In the genomic region with DNA sequence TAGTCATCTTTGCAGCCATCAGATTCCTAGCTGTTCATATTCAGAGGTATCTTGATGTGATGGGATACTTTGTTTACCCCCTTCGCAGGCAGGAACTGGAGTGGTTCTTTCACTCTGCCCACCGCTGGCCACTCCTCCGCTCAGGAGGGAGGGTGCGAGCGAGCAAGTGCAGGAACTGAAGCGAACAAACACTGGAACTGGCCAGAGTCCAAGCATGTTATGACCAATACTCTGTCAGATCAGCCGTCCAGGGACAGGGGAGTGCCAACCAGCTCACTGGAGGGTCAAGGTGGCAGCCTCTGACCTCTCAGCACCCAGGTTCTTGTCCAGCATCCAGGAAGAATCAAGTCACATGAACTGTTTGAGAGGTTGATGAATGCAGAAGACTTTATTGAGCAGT, we compare ENCODE assay signal across 16 cellular contexts. TPM values are rescaled to one million over a fixed set of nuclear protein-coding genes. Genes with fewer than 3 reads are reported as not detected.
DNase-seq lines count a peak whose midpoint lies in the region; ATAC-seq and TF ChIP-seq lines count a peak whose summit lies in the region.
"Had no signal": no experiment of that assay in that cellular context is flagged by ENCODE, and none has a peak within 500 bp of the region (broad histone marks: within the 10 kb centered on the region; RNA-seq: fewer than 3 reads in every experiment).

No MANE protein-coding gene starts in this region.

- H3K4me3 ChIP-seq in adrenal gland = no peak overlapping the region
- no peak overlapping the region for H3K4me3 ChIP-seq in left lung
- H3K4me3 ChIP-seq in upper lobe of left lung = peak overlapping the region in 2 of 4 donors; percentile 2 to 4
- H3K4me3 ChIP-seq: coronary artery, SK-N-MC had no signal

- H3K9me3 Mint-ChIP-seq in activated CD4-positive, alpha-beta T cell treated with anti-CD3 and anti-CD28 coated beads, Interleukin-2, amount 10 ng/mL, durations not matched to agents 24 days and 14 days = no peaks in the 10 kb centered on the region
- no peaks in the 10 kb centered on the region for H3K9me3 Mint-ChIP-seq in osteocyte (ENCODE audit: unreplicated experiment)
- H3K9me3 Mint-ChIP-seq: CD4-positive, alpha-beta T cell; natural killer cell had no signal

- H3K27me3 Mint-ChIP-seq in activated CD4-positive, alpha-beta T cell treated with anti-CD3 and anti-CD28 coated beads, Interleukin-2, amount 10 ng/mL, durations not matched to agents 24 days and 14 days = peaks cover 4% of the 10 kb centered on the region
- H3K27me3 Mint-ChIP-seq in osteocyte (ENCODE audit: unreplicated experiment) = peaks cover 5% of the 10 kb centered on the region
- H3K27me3 Mint-ChIP-seq: CD4-positive, alpha-beta T cell had no signal

- peak; percentile 49 for DNase-seq in activated CD4-positive, alpha-beta T cell treated with anti-CD3 and anti-CD28 coated beads, Interleukin-2, amount 10 ng/mL, durations not matched to agents 24 days and 14 days
- DNase-seq in activated CD4-positive, alpha-beta T cell treated with anti-CD3 and anti-CD28 coated beads for 4 hours = no peak
- peak; percentile 37 to 76 (median 62) for DNase-seq in adrenal gland
- peak in 1 of 2 donors; percentile 37 for DNase-seq in left lung
- peak in 1 of 2 donors; percentile 50 for DNase-seq in upper lobe of left lung
- DNase-seq in osteocyte (ENCODE audit: extremely low spot score, unreplicated experiment) = no peak
- DNase-seq in NCI-H2107 (lab: John Stamatoyannopoulos, UW) = no peak
- DNase-seq: activated CD8-positive, alpha-beta memory T cell treated with anti-CD3 and anti-CD28 coated beads for 24 hours; activated effector memory CD4-positive, alpha-beta T cell treated with Interleukin-2 at 50 U/mL for 16 hours; aorta; CD4-positive, alpha-beta T cell; left ventricle myocardium superior; natural killer cell had no signal

- H3K36me3 ChIP-seq in adrenal gland (replicated peaks in 1 of 2) = no peaks in the 10 kb centered on the region
- H3K36me3 ChIP-seq in left lung = no peaks in the 10 kb centered on the region
- H3K36me3 ChIP-seq in upper lobe of left lung = no peaks in the 10 kb centered on the region

- H3K4me1 ChIP-seq in adrenal gland (replicated peaks in 1 of 2) (peaks cover 5 to 6% of the 10 kb centered on the region in 2 donors), left lung (peaks cover 0 to 7% of the 10 kb centered on the region in 2 donors), upper lobe of left lung (peaks cover 0 to 6% (median 0%) of the 10 kb centered on the region in 4 donors)

- TF ChIP-seq POLR2A in adrenal gland (IDR thresholded peaks at IDR 0.05) = no peak
- TF ChIP-seq POLR2A in upper lobe of left lung (IDR thresholded peaks at IDR 0.05) = no peak

- H3K4me1 Mint-ChIP-seq in activated CD4-positive, alpha-beta T cell treated with anti-CD3 and anti-CD28 coated beads, Interleukin-2, amount 10 ng/mL, durations not matched to agents 24 days and 14 days = no peaks in the 10 kb centered on the region
- no peaks in the 10 kb centered on the region for H3K4me1 Mint-ChIP-seq in osteocyte (ENCODE audit: unreplicated experiment)
- H3K4me1 Mint-ChIP-seq: natural killer cell had no signal

- TF ChIP-seq CTCF in adrenal gland (IDR thresholded peaks at IDR 0.05) (no peak), left lung (IDR thresholded peaks at IDR 0.05) (no peak), upper lobe of left lung (IDR thresholded peaks at IDR 0.05) (no peak), osteocyte (IDR thresholded peaks at IDR 0.05) (no peak)

- no peak overlapping the region for H3K27ac Mint-ChIP-seq in activated CD4-positive, alpha-beta T cell treated with anti-CD3 and anti-CD28 coated beads, Interleukin-2, amount 10 ng/mL, durations not matched to agents 24 days and 14 days
- H3K27ac Mint-ChIP-seq in osteocyte (ENCODE audit: unreplicated experiment) = no peak overlapping the region
- H3K27ac Mint-ChIP-seq: CD4-positive, alpha-beta T cell; natural killer cell had no signal

- intact Hi-C loops in activated CD4-positive, alpha-beta T cell treated with anti-CD3 and anti-CD28 coated beads, Interleukin-2, amount 10 ng/mL, durations not matched to agents 24 days and 14 days (cut with micrococcal nuclease) = no loop called here
- intact Hi-C loops in adrenal gland (cut with DNase I) (loop anchor here in 1 of 2 donors (10.0 kb wide), 1 partner anchor 114 kb away; no protein-coding TSS in a partner anchor), left lung (cut with DNase I) (no loop called here)

- H3K9me3 ChIP-seq in adrenal gland (replicated peaks in 1 of 3) = no peaks in the 10 kb centered on the region
- H3K9me3 ChIP-seq in left lung = no peaks in the 10 kb centered on the region
- H3K9me3 ChIP-seq in upper lobe of left lung = no peaks in the 10 kb centered on the region

- TF ChIP-seq EP300 in upper lobe of left lung (IDR thresholded peaks at IDR 0.05) = no peak

- ATAC-seq in left lung (peak; percentile 70), upper lobe of left lung (ENCODE audit: low FRiP score in 2 of 2) (peak; percentile 40 to 51), GM21576 (IDR thresholded peaks at IDR 0.05; ENCODE audit: unreplicated experiment) (no peak)
- ATAC-seq: left ventricle myocardium superior, natural killer cell had no signal

- H3K36me3 Mint-ChIP-seq in activated CD4-positive, alpha-beta T cell treated with anti-CD3 and anti-CD28 coated beads, Interleukin-2, amount 10 ng/mL, durations not matched to agents 24 days and 14 days (ENCODE audit: low read depth) = no peaks in the 10 kb centered on the region
- H3K36me3 Mint-ChIP-seq in osteocyte (ENCODE audit: unreplicated experiment) = no peaks in the 10 kb centered on the region
- H3K36me3 Mint-ChIP-seq: natural killer cell had no signal

- WGBS in adrenal gland, 4 donors = 49 to 85% (median 59%) methylated on average over 7 of the region's 7 CpGs
- 46% methylated on average over 7 of the region's 7 CpGs for WGBS in upper lobe of left lung, 2 donors

- no peak overlapping the region for H3K4me3 Mint-ChIP-seq in activated CD4-positive, alpha-beta T cell treated with anti-CD3 and anti-CD28 coated beads, Interleukin-2, amount 10 ng/mL, durations not matched to agents 24 days and 14 days
- H3K4me3 Mint-ChIP-seq in osteocyte (ENCODE audit: unreplicated experiment) = no peak overlapping the region
- H3K4me3 Mint-ChIP-seq: CD4-positive, alpha-beta T cell; natural killer cell had no signal

- H3K27ac ChIP-seq in adrenal gland = no peak overlapping the region
- no peak overlapping the region for H3K27ac ChIP-seq in left lung
- no peak overlapping the region for H3K27ac ChIP-seq in upper lobe of left lung
- H3K27ac ChIP-seq: coronary artery, SK-N-MC had no signal

- H3K27me3 ChIP-seq in adrenal gland (no peaks in the 10 kb centered on the region), left lung (no peaks in the 10 kb centered on the region), upper lobe of left lung (no peaks in the 10 kb centered on the region)

RNA-seq across cellular contexts. Expression of a gene that starts 18.0 kb away (rescaled TPM):
- total RNA-seq in activated CD4-positive, alpha-beta T cell treated with anti-CD3 and anti-CD28 coated beads, Interleukin-2, amount 10 ng/mL, durations not matched to agents 24 days and 14 days = 8.2 and 9.4 TPM in 2 replicates
- 10 to 100 TPM; 25.7 to 84.1 (median 59.1) TPM for total RNA-seq in adrenal gland
- 10 to 100 TPM; 21.5 to 25.9 (median 21.5) TPM for polyA plus RNA-seq in adrenal gland
- total RNA-seq in left lung = 10 to 100 TPM; 47.6 to 57.0 TPM
- total RNA-seq in upper lobe of left lung = 100 to 1,000 TPM in 2 of 6 donors, 10 to 100 TPM in 4; 47.6 to 152 (median 59.3) TPM
- 26.1 and 27.3 TPM in 2 replicates for total RNA-seq in osteocyte

RNA-seq across cellular contexts. Expression of a gene that starts 48.6 kb away (rescaled TPM):
- 488 TPM in 2 replicates for total RNA-seq in activated CD4-positive, alpha-beta T cell treated with anti-CD3 and anti-CD28 coated beads, Interleukin-2, amount 10 ng/mL, durations not matched to agents 24 days and 14 days
- total RNA-seq in adrenal gland (100 to 1,000 TPM; 318 to 523 (median 398) TPM), left lung (100 to 1,000 TPM; 241 to 313 TPM), upper lobe of left lung (100 to 1,000 TPM; 215 to 376 (median 317) TPM), osteocyte (239 and 247 TPM in 2 replicates)
- 100 to 1,000 TPM; 178 to 709 (median 214) TPM for polyA plus RNA-seq in adrenal gland

Comparison
In these comparisons a context has a peak if more than half of its experiments do, and no peak if none do; other contexts are left out.
1. DNase-seq: peak in activated CD4-positive, alpha-beta T cell treated with anti-CD3 and anti-CD28 coated beads, Interleukin-2, amount 10 ng/mL, durations not matched to agents 24 days and 14 days (single experiment) and adrenal gland (7 of 7); none in activated CD4-positive, alpha-beta T cell treated with anti-CD3 and anti-CD28 coated beads for 4 hours (0 of 2), osteocyte (single experiment) and NCI-H2107 (single experiment).